Comparison of ENCODE assay signal across 9 cellular contexts in the genomic region with DNA sequence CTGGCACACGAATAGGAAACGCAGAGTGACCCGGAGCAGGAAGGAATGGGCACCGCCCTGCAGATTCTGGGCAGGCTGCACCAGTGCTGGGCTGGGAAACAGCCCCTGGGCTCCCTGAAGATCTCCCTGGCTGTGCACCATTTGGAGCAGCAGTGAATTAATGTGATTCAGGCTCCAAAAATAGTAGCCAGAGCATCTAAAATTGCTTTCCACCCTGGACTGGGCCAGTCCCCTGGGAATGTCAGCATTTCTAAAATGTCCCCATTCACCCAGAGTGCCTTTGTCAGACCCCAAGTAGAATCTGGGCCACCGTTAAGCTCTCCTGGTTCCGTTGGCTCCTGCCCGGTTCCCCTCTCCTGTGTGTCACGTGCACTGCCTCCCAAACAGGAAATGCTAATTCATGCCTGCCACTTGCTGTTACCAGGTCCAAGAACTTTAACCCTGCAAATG. TPM values are rescaled to one million over a fixed set of nuclear protein-coding genes. Genes with fewer than 3 reads are reported as not detected.
DNase-seq lines count a peak whose midpoint lies in the region; TF ChIP-seq lines count a peak whose summit lies in the region.
"Had no signal": no experiment of that assay in that cellular context is flagged by ENCODE, and none has a peak within 500 bp of the region (broad histone marks: within the 10 kb centered on the region; RNA-seq: fewer than 3 reads in every experiment).

No MANE protein-coding gene starts in this region.

- TF ChIP-seq POLR2A in ovary (IDR thresholded peaks at IDR 0.05) = no peak
- no peak for TF ChIP-seq POLR2A in vagina (IDR thresholded peaks at IDR 0.05)

- no peaks in the 10 kb centered on the region for H3K27me3 ChIP-seq in left ventricle myocardium inferior (ENCODE audit: low read depth)
- H3K27me3 ChIP-seq in ovary = no peaks in the 10 kb centered on the region
- H3K27me3 ChIP-seq in vagina = no peaks in the 10 kb centered on the region

- H3K36me3 ChIP-seq in left ventricle myocardium inferior (no peaks in the 10 kb centered on the region), ovary (no peaks in the 10 kb centered on the region), vagina (no peaks in the 10 kb centered on the region)

- peak overlapping the region; percentile 81 for H3K27ac ChIP-seq in left ventricle myocardium inferior (replicated peaks)
- H3K27ac ChIP-seq in ovary = peak overlapping the region; percentile 0 to 20
- peak overlapping the region; percentile 79 for H3K27ac ChIP-seq in vagina

- peak overlapping the region; percentile 52 for H3K4me3 ChIP-seq in left ventricle myocardium inferior
- no peak overlapping the region for H3K4me3 ChIP-seq in ovary
- peak overlapping the region; percentile 3 to 38 for H3K4me3 ChIP-seq in vagina

- no peak for TF ChIP-seq EP300 in ovary (IDR thresholded peaks at IDR 0.05)

- H3K4me1 ChIP-seq in left ventricle myocardium inferior (peaks cover 28% of the 10 kb centered on the region), ovary (ENCODE audit: insufficient read depth) (peaks cover 9% of the 10 kb centered on the region), vagina (peaks cover 32% of the 10 kb centered on the region)

- H3K9me3 ChIP-seq in left ventricle myocardium inferior (replicated peaks) = no peaks in the 10 kb centered on the region
- H3K9me3 ChIP-seq in ovary = no peaks in the 10 kb centered on the region
- H3K9me3 ChIP-seq in vagina = no peaks in the 10 kb centered on the region

- WGBS in ovary, 3 donors = 34 to 58% (median 43%) methylated on average over 8 of the region's 8 CpGs

- intact Hi-C loops in left ventricle myocardium inferior (cut with micrococcal nuclease) = no loop called here
- intact Hi-C loops in ovary (cut with DNase I) = no loop called here
- intact Hi-C loops in vagina (cut with DNase I) = no loop called here

- TF ChIP-seq CTCF in left ventricle myocardium inferior (IDR thresholded peaks at IDR 0.05; ENCODE audit: borderline replicate concordance) = no peak
- TF ChIP-seq CTCF in ovary (IDR thresholded peaks at IDR 0.05) = no peak
- no peak for TF ChIP-seq CTCF in vagina (IDR thresholded peaks at IDR 0.05)

- DNase-seq in anterior cingulate cortex (lab: John Stamatoyannopoulos, UW) (peak in 52 of 58 donors; percentile 14 to 90 (median 62)), left ventricle myocardium inferior (peak; percentile 47), ovary (no peak), vagina (ENCODE audit: extremely low spot score in 2 of 2) (no peak), NCI-H526 treated with DMSO at 0.1 percent for 48 hours (lab: John Stamatoyannopoulos, UW) (no peak), GDM1 (lab: John Stamatoyannopoulos, UW) (no peak), DMS79 (lab: John Stamatoyannopoulos, UW) (no peak)
- DNase-seq: NCI-H510A treated with DMSO at 0.1 percent for 48 hours; stimulated activated naive CD4-positive, alpha-beta T cell had no signal

RNA-seq across cellular contexts. Expression of a gene that starts 18.5 kb away (rescaled TPM):
- total RNA-seq in left ventricle myocardium inferior (5.1 TPM), ovary (10 to 100 TPM in 6 of 7 donors, 1 to 10 TPM in 1; 5.8 to 89.5 (median 29.8) TPM), vagina (18.2 TPM)
- 10 to 100 TPM; 16.3 to 70.6 TPM for polyA plus RNA-seq in ovary

Comparison
In these comparisons a context has a peak if more than half of its experiments do, and no peak if none do; other contexts are left out.
1. DNase-seq: peak in anterior cingulate cortex (52 of 58) and left ventricle myocardium inferior (single experiment); none in ovary (0 of 5), vagina (0 of 2), NCI-H526 treated with DMSO at 0.1 percent for 48 hours (single experiment), GDM1 (single experiment) and DMS79 (single experiment).
2. H3K27ac ChIP-seq: peak in every context shown above with its lines; median percentile 81 in left ventricle myocardium inferior; 79 in vagina; 10 in ovary.